15 cellular contexts compared by ENCODE assay signal in genomic region chr10:66799474-66799873, GRCh38.
DNase-seq lines count a peak whose midpoint lies in the region; ATAC-seq, FAIRE-seq and TF ChIP-seq lines count a peak whose summit lies in the region.
"Had no signal": no experiment of that assay in that cellular context is flagged by ENCODE, and none has a peak within 500 bp of the region (broad histone marks: within the 10 kb centered on the region; RNA-seq: fewer than 3 reads in every experiment).

No MANE protein-coding gene starts in this region.

- POLR2A ChIA-PET in GM10248 (lab: Yijun Ruan, JAX) = no interaction called here

- CTCF ChIA-PET in GM10248 (lab: Yijun Ruan, JAX) = no interaction called here

- no peaks in the 10 kb centered on the region for H3K36me3 ChIP-seq in keratinocyte (ENCODE audit: control insufficient read depth in 2 of 2, extremely low read depth in 1 of 2, insufficient read depth in 2 of 2, low read length in 2 of 2)
- H3K36me3 ChIP-seq in stomach smooth muscle (ENCODE audit: control insufficient read depth in 2 of 2, insufficient read depth in 2 of 2, low read length in 2 of 2) = no peaks in the 10 kb centered on the region
- H3K36me3 ChIP-seq in SJCRH30 = no peaks in the 10 kb centered on the region
- H3K36me3 ChIP-seq: brain microvascular endothelial cell, neutrophil, vagina had no signal

- H3K9ac ChIP-seq in keratinocyte (ENCODE audit: control insufficient read depth, extremely low read depth, insufficient read depth, low read length) = no peak overlapping the region
- peak overlapping the region in 1 of 2 donors; percentile 33 for H3K9ac ChIP-seq in stomach smooth muscle (ENCODE audit: low read length in 2 of 2)

- TF ChIP-seq POLR2A in H54 (IDR thresholded peaks at IDR 0.05; ENCODE audit: low read depth, low read length) = no peak

- H4K20me1 ChIP-seq in keratinocyte (ENCODE audit: control insufficient read depth, extremely low read depth, insufficient read depth, low read length) = no peaks in the 10 kb centered on the region

- H3K4me2 ChIP-seq in keratinocyte (ENCODE audit: control insufficient read depth, extremely low read depth, insufficient read depth, low read depth, low read length) = peak overlapping the region; percentile 57

- H3K27ac ChIP-seq in keratinocyte (ENCODE audit: control insufficient read depth, insufficient read depth, low read length) (no peak overlapping the region), stomach smooth muscle (ENCODE audit: low read length) (no peak overlapping the region), SJCRH30 (no peak overlapping the region)
- H3K27ac ChIP-seq: brain microvascular endothelial cell, neutrophil, skin epidermis, vagina had no signal

- no peaks in the 10 kb centered on the region for H3K9me1 ChIP-seq in keratinocyte (ENCODE audit: control insufficient read depth, extremely low read depth, insufficient read depth, low read length)

- H3K4me3 ChIP-seq in keratinocyte (ENCODE audit: control insufficient read depth in 2 of 3, extremely low read depth in 1 of 3, insufficient read depth in 2 of 3, low read depth in 1 of 3, low read length in 3 of 3) (peak overlapping the region in 2 of 3 experiments; percentile 5 to 24), stomach smooth muscle (ENCODE audit: low read length in 2 of 2) (peak overlapping the region; percentile 21 to 44), SJCRH30 (no peak overlapping the region)
- H3K4me3 ChIP-seq: skin epidermis, vagina had no signal

- TF ChIP-seq CTCF in keratinocyte (optimal IDR thresholded peaks at IDR 0.05 in 1 of 3, IDR thresholded peaks at IDR 0.05 in 1 of 3, conservative IDR thresholded peaks at IDR 0.05 in 1 of 3; ENCODE audit: extremely low read depth in 1 of 3, insufficient read depth in 2 of 3, low read length in 3 of 3) (no peak), GM10248 (IDR thresholded peaks at IDR 0.05; ENCODE audit: control extremely low read depth, extremely low read depth, low read depth, missing control alignments) (no peak)

- H3K79me2 ChIP-seq in keratinocyte (ENCODE audit: control insufficient read depth, insufficient read depth, low read length) = no peaks in the 10 kb centered on the region

- peak overlapping the region; percentile 94 for H2AFZ ChIP-seq in keratinocyte (ENCODE audit: control insufficient read depth, low read length)

- H3K9me3 ChIP-seq in keratinocyte (ENCODE audit: control insufficient read depth, low read depth, low read length) (no peaks in the 10 kb centered on the region), stomach smooth muscle (ENCODE audit: control insufficient read depth in 2 of 2, low read length in 2 of 2) (no peaks in the 10 kb centered on the region), SJCRH30 (replicated peaks) (no peaks in the 10 kb centered on the region)
- H3K9me3 ChIP-seq: neutrophil, vagina had no signal

- no peak for DNase-seq in H54 (ENCODE audit: insufficient read length, low spot score)
- DNase-seq in RPMI7951 (ENCODE audit: low read depth) = peak; percentile 35
- DNase-seq in keratinocyte (ENCODE audit: low read depth, low spot score) = no peak
- no peak for DNase-seq in SJCRH30
- DNase-seq in GM10248 (ENCODE audit: extremely low spot score) = no peak
- DNase-seq: activated gamma-delta T cell treated with Interleukin-2 at 50 U/mL for 16 hours; brain microvascular endothelial cell; NCI-H187; NCI-H510A; stimulated activated naive B cell treated with anti-CD40 and anti-IgM and Interleukin-4, amounts not matched to agents 10 μg/mL and 1 μg/mL and 100 μg/mL, for 72 hours had no signal

- no peak for ATAC-seq in GM21381 (IDR thresholded peaks at IDR 0.05; ENCODE audit: unreplicated experiment)
- ATAC-seq: stimulated activated naive B cell treated with anti-CD40 and anti-IgM and Interleukin-4, amounts not matched to agents 10 μg/mL and 1 μg/mL and 100 μg/mL, for 72 hours had no signal

- H3K4me1 ChIP-seq in keratinocyte (ENCODE audit: control insufficient read depth, extremely low read depth, insufficient read depth, low read length) = no peaks in the 10 kb centered on the region
- no peaks in the 10 kb centered on the region for H3K4me1 ChIP-seq in stomach smooth muscle (ENCODE audit: control insufficient read depth, insufficient read depth, low read length)
- H3K4me1 ChIP-seq in SJCRH30 = no peaks in the 10 kb centered on the region
- H3K4me1 ChIP-seq: vagina had no signal

- H3K27me3 ChIP-seq in keratinocyte (ENCODE audit: control insufficient read depth, extremely low read depth, insufficient read depth, low read length) = no peaks in the 10 kb centered on the region
- H3K27me3 ChIP-seq in stomach smooth muscle (ENCODE audit: control insufficient read depth in 1 of 2, insufficient read depth in 2 of 2, low read length in 2 of 2) = no peaks in the 10 kb centered on the region
- no peaks in the 10 kb centered on the region for H3K27me3 ChIP-seq in SJCRH30
- H3K27me3 ChIP-seq: brain microvascular endothelial cell, neutrophil, vagina had no signal

- dilution Hi-C loops in keratinocyte (cut with MboI; ENCODE audit: extremely low pct_ligation_motif_present, low sequenced_read_pairs) = no loop called here

- peak; percentile 69 for FAIRE-seq in H54 (lab: Jason Lieb, UNC)
- FAIRE-seq in keratinocyte (lab: Jason Lieb, UNC) = no peak
